Comparison of ENCODE assay signal across 8 cellular contexts in the genomic region with DNA sequence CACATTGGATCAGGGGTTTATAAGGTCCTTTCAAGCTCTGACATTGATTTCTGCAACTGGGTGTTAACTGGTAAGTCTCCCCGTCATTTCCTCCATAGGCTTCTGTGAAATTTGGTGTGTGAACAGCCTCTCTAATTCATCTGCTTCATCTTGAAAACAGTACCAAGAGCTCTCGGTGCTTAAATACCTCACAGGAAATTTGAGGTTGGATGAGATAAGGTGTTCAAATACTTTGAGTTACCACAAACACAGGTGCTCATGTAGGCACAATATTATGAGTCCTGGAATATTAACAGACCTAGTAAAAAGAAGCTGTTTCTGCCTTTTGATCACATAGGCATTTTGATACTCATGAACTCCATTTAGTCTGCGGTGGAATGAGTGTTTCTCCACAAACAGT.
DNase-seq lines count a peak whose midpoint lies in the region; ATAC-seq, FAIRE-seq and TF ChIP-seq lines count a peak whose summit lies in the region.

No MANE protein-coding gene starts in this region.

- no peak overlapping the region for H3K27ac ChIP-seq in GM12878 (ENCODE audit: control insufficient read depth, insufficient read depth)
- no peak overlapping the region for H3K27ac ChIP-seq in adrenal gland

- DNase-seq in GM13977 (ENCODE audit: low spot score) (peak; percentile 53), GM12878 (ENCODE audit: low read depth, low spot score) (peak; percentile 50), C1 segment of cervical spinal cord (lab: John Stamatoyannopoulos, UW) (no peak), adrenal gland (no peak), mesenteric fat pad (ENCODE audit: low spot score) (no peak), SKM-1 (lab: John Stamatoyannopoulos, UW; ENCODE audit: unreplicated experiment) (no peak)

- CTCF ChIA-PET in GM12878 (lab: Yijun Ruan, JAX): no interaction called here

- H3K27me3 ChIP-seq in GM12878 (replicated peaks in 1 of 2; ENCODE audit: control insufficient read depth in 2 of 2, insufficient read depth in 2 of 2, low read length in 1 of 2) (no peaks in the 10 kb centered on the region), adrenal gland (no peaks in the 10 kb centered on the region)

- ATAC-seq in GM19468 (IDR thresholded peaks at IDR 0.05; ENCODE audit: extremely low read depth, unreplicated experiment) (peak; percentile 84), HG03432 (IDR thresholded peaks at IDR 0.05; ENCODE audit: unreplicated experiment) (peak; percentile 77), GM12878 (peak; percentile 90)

- H3K9me3 ChIP-seq in GM12878 (replicated peaks; ENCODE audit: control insufficient read depth, insufficient read depth, low read length): no peaks in the 10 kb centered on the region
- no peaks in the 10 kb centered on the region for H3K9me3 ChIP-seq in adrenal gland (replicated peaks in 1 of 3)

- no peak overlapping the region for H3K9ac ChIP-seq in GM12878 (ENCODE audit: control insufficient read depth, insufficient read depth, low read length)

- no peak for TF ChIP-seq RAD21 in GM12878 (IDR thresholded peaks at IDR 0.05; ENCODE audit: insufficient read depth, low read depth, low read length)

- TF ChIP-seq EP300 in GM12878 (IDR thresholded peaks at IDR 0.05; ENCODE audit: borderline replicate concordance in 1 of 2, control insufficient read depth in 1 of 2, low read depth in 2 of 2, low read length in 2 of 2): peak in 1 of 2 experiments; percentile 37; a peak in 1 of 4 replicates

- H4K20me1 ChIP-seq in GM12878 (ENCODE audit: control insufficient read depth, insufficient read depth): no peaks in the 10 kb centered on the region

- peak; percentile 62 for FAIRE-seq in GM12878 (lab: Jason Lieb, UNC)

- no TSS peak for BruUV-seq in GM12878 (replicated peaks; lab: Mats Ljungman, UMichigan)

- RAD21 ChIA-PET in GM12878 (lab: Charles Lee; ENCODE audit: unreplicated experiment): no interaction called here

- H3K4me2 ChIP-seq in GM12878 (ENCODE audit: control insufficient read depth, insufficient read depth): peak overlapping the region; percentile 46; the same call in 1 of the 2 replicates

- H2AFZ ChIP-seq in GM12878 (ENCODE audit: control insufficient read depth, low read depth, low read length): no peak overlapping the region

- intact Hi-C loops in GM12878 (cut with micrococcal nuclease; ENCODE audit: unreplicated experiment) (loop anchor here (5.0 kb wide), 1 partner anchor 59 kb away; no protein-coding TSS in a partner anchor), adrenal gland (cut with DNase I) (no loop called here)

- POLR2A ChIA-PET in GM12878 (lab: Charles Lee): no interaction called here

- H3K4me1 ChIP-seq in GM12878 (ENCODE audit: control insufficient read depth, insufficient read depth, low read length) (peaks cover 7% of the 10 kb centered on the region), adrenal gland (replicated peaks in 1 of 2) (peaks cover 0 to 7% of the 10 kb centered on the region in 2 donors)

- TF ChIP-seq POLR2A in GM12878 (IDR thresholded peaks at IDR 0.05; ENCODE audit: low read depth, low read length): no peak
- TF ChIP-seq POLR2A in adrenal gland (IDR thresholded peaks at IDR 0.05): no peak

- in situ Hi-C loops in GM13977 (cut with MboI; ENCODE audit: low pct_unique_long_range_greater_than_20kb, low sequenced_read_pairs, unreplicated experiment): no loop called here
- in situ Hi-C loops in GM12878 (cut with MboI): no loop called here

- H3K36me3 ChIP-seq in GM12878 (ENCODE audit: control insufficient read depth in 2 of 2, insufficient read depth in 2 of 2, low read length in 1 of 2) (no peaks in the 10 kb centered on the region), adrenal gland (replicated peaks in 1 of 2) (no peaks in the 10 kb centered on the region)

- SMC1A ChIA-PET in GM12878 (lab: Charles Lee; ENCODE audit: uncharacterized antibody, unreplicated experiment): interaction anchor here (0.9 to 1.1 kb wide), 2 partner anchors 104 to 145 kb away, joined by 3 read pairs; no protein-coding TSS in a partner anchor

- 16% methylated on average over 3 of the region's 3 CpGs for WGBS in GM12878 (ENCODE audit: insufficient coverage, insufficient replicate concordance, low lambda C conversion rate, missing lambda C conversion rate)
- 75 to 81% (median 78%) methylated on average over 3 of the region's 3 CpGs for WGBS in adrenal gland, 4 donors

- TF ChIP-seq CTCF in GM13977 (IDR thresholded peaks at IDR 0.05; ENCODE audit: extremely low read depth, insufficient read depth, missing control alignments) (no peak), GM12878 (IDR thresholded peaks at IDR 0.05 in 2 of 3, conservative IDR thresholded peaks at IDR 0.05 in 1 of 3; ENCODE audit: control insufficient read depth in 2 of 3, extremely low read depth in 1 of 3, insufficient read depth in 1 of 3, low read depth in 3 of 3, low read length in 3 of 3) (no peak), adrenal gland (IDR thresholded peaks at IDR 0.05) (no peak)

- no peaks in the 10 kb centered on the region for H3K79me2 ChIP-seq in GM12878 (ENCODE audit: control insufficient read depth, insufficient read depth, low read length)

- H3K4me3 ChIP-seq in GM12878 (no peak overlapping the region), adrenal gland (no peak overlapping the region)

TF ChIP-seq in GM12878, 131 proteins besides CTCF, POLR2A, EP300 and RAD21:
- TF ChIP-seq RUNX3 (IDR thresholded peaks at IDR 0.05; ENCODE audit: low read length): peak; percentile 91
- peak; percentile 31; the same call in 1 of the 2 replicates for TF ChIP-seq GABPA (IDR thresholded peaks at IDR 0.05; ENCODE audit: low read depth)
- no peak for TF ChIP-seq RELA (IDR thresholded peaks at IDR 0.05; ENCODE audit: borderline replicate concordance, partially characterized antibody)
- TF ChIP-seq CREB1 (IDR thresholded peaks at IDR 0.05; ENCODE audit: low read depth): peak; percentile 29; the same call in 1 of the 2 replicates
- peak; percentile 27; the same call in 1 of the 2 replicates for TF ChIP-seq BCL11A (IDR thresholded peaks at IDR 0.05; ENCODE audit: low read depth, low read length)
- TF ChIP-seq JUNB (IDR thresholded peaks at IDR 0.05): peak; percentile 31; the same call in 1 of the 2 replicates
- TF ChIP-seq TCF3 (IDR thresholded peaks at IDR 0.05; ENCODE audit: borderline replicate concordance, insufficient read depth, low read depth, low read length): peak; percentile 66; the same call in 1 of the 2 replicates
- TF ChIP-seq EED (IDR thresholded peaks at IDR 0.05; ENCODE audit: low read depth): 0 out of 2 replicates have a peak, but pooled peaks have one; percentile 23
- peak; percentile 37; the same call in 1 of the 2 replicates for TF ChIP-seq MEF2A (IDR thresholded peaks at IDR 0.05; ENCODE audit: insufficient read depth, low read depth, low read length)
- peak; percentile 76 for TF ChIP-seq NFIC (IDR thresholded peaks at IDR 0.05; ENCODE audit: low read depth, low read length)
- no peak for TF ChIP-seq ZNF274 (IDR thresholded peaks at IDR 0.05; ENCODE audit: insufficient read depth, insufficient read length)
- peak; percentile 67; the same call in 1 of the 2 replicates for TF ChIP-seq FOXM1 (IDR thresholded peaks at IDR 0.05; ENCODE audit: low read depth, low read length)
- TF ChIP-seq MTA3 (IDR thresholded peaks at IDR 0.05; ENCODE audit: borderline replicate concordance, low read length): no peak

Comparison
In these comparisons a context has a peak if more than half of its experiments do, and no peak if none do; other contexts are left out.
1. DNase-seq: peak in GM13977 (single experiment) and GM12878 (single experiment); none in C1 segment of cervical spinal cord (0 of 14), adrenal gland (0 of 7), mesenteric fat pad (single experiment) and SKM-1 (single experiment).
2. Peak in every context shown above with its lines, with median percentiles within 50 percentile points of each other: ATAC-seq.